Comparison of ENCODE assay signal across 1 cellular context in the genomic region with DNA sequence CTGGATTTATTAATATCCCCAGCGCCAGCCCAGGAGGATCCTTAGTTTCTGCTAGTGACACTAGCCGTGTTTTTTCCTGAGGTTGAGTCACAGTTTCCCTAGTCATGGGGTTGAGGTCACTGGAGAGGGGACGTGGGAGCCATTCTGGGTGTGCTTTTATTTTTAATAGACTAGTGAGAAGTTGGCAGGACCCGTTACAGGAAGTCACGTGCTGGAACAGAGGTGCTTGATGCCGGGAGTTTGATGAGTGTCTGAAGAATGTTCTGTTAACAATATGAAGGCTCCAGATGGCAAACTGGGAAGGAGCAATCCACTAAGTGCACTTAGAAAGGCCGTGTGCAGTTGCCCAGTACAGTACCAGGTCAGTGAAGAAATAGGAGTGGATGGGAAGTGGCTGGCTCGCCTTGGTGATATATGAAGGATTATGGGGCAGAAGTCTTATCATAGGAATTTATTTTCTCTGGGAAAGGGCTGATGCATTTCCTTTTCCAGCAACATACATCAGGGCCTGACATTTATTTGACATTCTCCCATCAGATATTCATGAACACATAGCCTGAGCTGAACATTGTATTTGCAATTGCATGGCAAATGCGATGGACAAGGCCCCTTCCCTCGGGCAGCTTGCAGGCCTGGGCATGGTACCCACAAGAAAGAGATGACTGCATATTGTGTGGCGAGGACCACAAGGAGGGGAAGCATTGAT.
TF ChIP-seq lines count a peak whose summit lies in the region.

No MANE protein-coding gene starts in this region.

TF ChIP-seq in HepG2, 621 proteins besides CTCF, POLR2A, EP300 and RAD21 (continued from another document):
- TF ChIP-seq ZSCAN20 (CRISPR knock-in tag; IDR thresholded peaks at IDR 0.05; ENCODE audit: borderline replicate concordance) (no peak), ZNF143 (CRISPR knock-in tag; IDR thresholded peaks at IDR 0.05) (no peak), ZNF235 (CRISPR knock-in tag; IDR thresholded peaks at IDR 0.05; ENCODE audit: borderline replicate concordance) (no peak), TAF1 (CRISPR knock-in tag; IDR thresholded peaks at IDR 0.05) (no peak), ZNF670 (CRISPR knock-in tag; IDR thresholded peaks at IDR 0.05; ENCODE audit: borderline replicate concordance) (no peak), IKZF5 (CRISPR knock-in tag; IDR thresholded peaks at IDR 0.05) (no peak)
- TF ChIP-seq, protein P1, sequence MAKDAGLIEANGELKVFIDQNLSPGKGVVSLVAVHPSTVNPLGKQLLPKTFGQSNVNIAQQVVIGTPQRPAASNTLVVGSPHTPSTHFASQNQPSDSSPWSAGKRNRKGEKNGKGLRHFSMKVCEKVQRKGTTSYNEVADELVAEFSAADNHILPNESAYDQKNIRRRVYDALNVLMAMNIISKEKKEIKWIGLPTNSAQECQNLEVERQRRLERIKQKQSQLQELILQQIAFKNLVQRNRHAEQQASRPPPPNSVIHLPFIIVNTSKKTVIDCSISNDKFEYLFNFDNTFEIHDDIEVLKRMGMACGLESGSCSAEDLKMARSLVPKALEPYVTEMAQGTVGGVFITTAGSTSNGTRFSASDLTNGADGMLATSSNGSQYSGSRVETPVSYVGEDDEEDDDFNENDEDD (CRISPR knock-in tag; IDR thresholded peaks at IDR 0.05; ENCODE audit: borderline replicate concordance): no peak
